In genomic region chr2:113088173-113088992, GRCh38 we compare ENCODE assay signal across 1 cellular context.
TF ChIP-seq lines count a peak whose summit lies in the region.

No MANE protein-coding gene starts in this region.

TF ChIP-seq in HepG2, 621 proteins besides CTCF, POLR2A, EP300 and RAD21 (continued from another document and continues in another):
- TF ChIP-seq SNAPC4 (CRISPR knock-in tag; IDR thresholded peaks at IDR 0.05) (no peak), ZNF343 (CRISPR knock-in tag; IDR thresholded peaks at IDR 0.05) (no peak), PBX3 (CRISPR knock-in tag; IDR thresholded peaks at IDR 0.05; ENCODE audit: borderline replicate concordance) (no peak), ZNF205 (CRISPR knock-in tag; IDR thresholded peaks at IDR 0.05) (no peak; the same call in 1 of the 2 replicates), SIN3B (IDR thresholded peaks at IDR 0.05; ENCODE audit: low read length) (no peak), ZNF180 (CRISPR knock-in tag; IDR thresholded peaks at IDR 0.05; ENCODE audit: borderline replicate concordance, low read depth) (no peak), TEAD3 (CRISPR knock-in tag; optimal IDR thresholded peaks at IDR 0.05; ENCODE audit: borderline replicate concordance) (peak; percentile 85), RCOR2 (CRISPR knock-in tag; IDR thresholded peaks at IDR 0.05) (peak; percentile 79; the same call in 1 of the 2 replicates), ZBTB14 (CRISPR knock-in tag; IDR thresholded peaks at IDR 0.05) (no peak), IRX3 (CRISPR knock-in tag; IDR thresholded peaks at IDR 0.05; ENCODE audit: borderline replicate concordance, low read depth) (no peak), RBM22 (optimal IDR thresholded peaks at IDR 0.05; ENCODE audit: low read length) (no peak), ZNF513 (CRISPR knock-in tag; conservative IDR thresholded peaks at IDR 0.05) (no peak), NR2C2 (CRISPR knock-in tag; IDR thresholded peaks at IDR 0.05; ENCODE audit: borderline replicate concordance) (peak; percentile 32; the same call in 1 of the 2 replicates), ZMYM4 (CRISPR knock-in tag; IDR thresholded peaks at IDR 0.05) (peak; percentile 84), ZNF569 (CRISPR knock-in tag; IDR thresholded peaks at IDR 0.05; ENCODE audit: borderline replicate concordance) (no peak), ZFYVE20 (CRISPR knock-in tag; IDR thresholded peaks at IDR 0.05; ENCODE audit: borderline replicate concordance, low read depth) (no peak), ZNF136 (CRISPR knock-in tag; IDR thresholded peaks at IDR 0.05; ENCODE audit: low read depth) (0 out of 2 replicates have a peak, but pooled peaks have one; percentile 47), ZNF275 (CRISPR knock-in tag; IDR thresholded peaks at IDR 0.05; ENCODE audit: borderline replicate concordance) (no peak; the same call in 1 of the 2 replicates), SMAD1 (CRISPR knock-in tag; IDR thresholded peaks at IDR 0.05; ENCODE audit: borderline replicate concordance, low read depth) (no peak), ZNF503 (CRISPR knock-in tag; IDR thresholded peaks at IDR 0.05) (no peak), ZNF318 (CRISPR knock-in tag; IDR thresholded peaks at IDR 0.05) (no peak), ZBTB42 (CRISPR knock-in tag; IDR thresholded peaks at IDR 0.05) (no peak), PRDM10 (CRISPR knock-in tag; IDR thresholded peaks at IDR 0.05; ENCODE audit: low read depth) (peak; percentile 78; the same call in 1 of the 2 replicates), DBP (CRISPR knock-in tag; IDR thresholded peaks at IDR 0.05; ENCODE audit: not compliant biosample characterization) (no peak), DNMT3B (CRISPR knock-in tag; conservative IDR thresholded peaks at IDR 0.05) (no peak)
